ENCODE assay signal across 8 cellular contexts in genomic region chr3:195100903-195101591, GRCh38.
DNase-seq lines count a peak whose midpoint lies in the region; ATAC-seq and TF ChIP-seq lines count a peak whose summit lies in the region.

No MANE protein-coding gene starts in this region.

- TF ChIP-seq CTCF in NB4 (IDR thresholded peaks at IDR 0.05; ENCODE audit: low read depth, low read length): no peak
- no peak for TF ChIP-seq CTCF in cardiac fibroblast (IDR thresholded peaks at IDR 0.05; ENCODE audit: low read depth, low read length)

- ATAC-seq in naive B cell (ENCODE audit: low read depth in 2 of 2): peak; percentile 85 to 88
- no peak for ATAC-seq in activated CD4-positive, CD25-positive, alpha-beta regulatory T cell treated with anti-CD3 and anti-CD28 coated beads, Interleukin-2, amount 50 U/mL, for 24 hours
- ATAC-seq in HG03280 (IDR thresholded peaks at IDR 0.05; ENCODE audit: unreplicated experiment): no peak

- H3K4me1 Mint-ChIP-seq in naive B cell: peaks cover 62 to 85% (median 63%) of the 10 kb centered on the region in 3 donors

- H3K36me3 Mint-ChIP-seq in naive B cell: no peaks in the 10 kb centered on the region

- no peaks in the 10 kb centered on the region for H3K9me3 Mint-ChIP-seq in naive B cell

- no peaks in the 10 kb centered on the region for H3K27me3 Mint-ChIP-seq in naive B cell

- peak overlapping the region; percentile 19 to 87 (median 71) for H3K4me3 Mint-ChIP-seq in naive B cell

- peak overlapping the region; percentile 96 to 99 (median 98) for H3K27ac Mint-ChIP-seq in naive B cell

- peak overlapping the region; percentile 23 for H3K4me3 ChIP-seq in NB4 (ENCODE audit: low read depth, low read length)
- no peak overlapping the region for H3K4me3 ChIP-seq in cardiac fibroblast (replicated peaks in 1 of 2; ENCODE audit: low read depth in 2 of 2, low read length in 2 of 2)

- peak; percentile 42 for DNase-seq in GM04503 (ENCODE audit: low read depth)
- peak; percentile 95 for DNase-seq in NB4 (ENCODE audit: low read depth)
- DNase-seq in cardiac fibroblast (ENCODE audit: low read depth in 2 of 2): peak; percentile 35
- DNase-seq in naive B cell: peak; percentile 71
- no peak for DNase-seq in occipital lobe (lab: John Stamatoyannopoulos, UW)
- no peak for DNase-seq in effector CD8-positive, alpha-beta T cell (lab: John Stamatoyannopoulos, UW)

- TF ChIP-seq POLR2A in NB4 (IDR thresholded peaks at IDR 0.05; ENCODE audit: extremely low read depth, insufficient read length): peak; percentile 41

Comparison
In these comparisons a context has a peak if more than half of its experiments do, and no peak if none do; other contexts are left out.
1. DNase-seq: peak in GM04503 (single experiment), NB4 (single experiment), cardiac fibroblast (2 of 2) and naive B cell (single experiment); none in occipital lobe (single experiment) and effector CD8-positive, alpha-beta T cell (single experiment).
2. ATAC-seq: peak in naive B cell (2 of 2); none in activated CD4-positive, CD25-positive, alpha-beta regulatory T cell treated with anti-CD3 and anti-CD28 coated beads, Interleukin-2, amount 50 U/mL, for 24 hours (0 of 2) and HG03280 (single experiment).